9 cellular contexts compared by ENCODE assay signal in genomic region chr1:36109041-36109679, GRCh38. TPM values are rescaled to one million over a fixed set of nuclear protein-coding genes. Genes with fewer than 3 reads are reported as not detected.
DNase-seq lines count a peak whose midpoint lies in the region; ATAC-seq, FAIRE-seq and TF ChIP-seq lines count a peak whose summit lies in the region.
"Had no signal": no experiment of that assay in that cellular context is flagged by ENCODE, and none has a peak within 500 bp of the region (broad histone marks: within the 10 kb centered on the region; RNA-seq: fewer than 3 reads in every experiment).

No MANE protein-coding gene starts in this region.

- no peaks in the 10 kb centered on the region for H3K79me2 ChIP-seq in K562 (ENCODE audit: control insufficient read depth, insufficient read depth, low read length)

- no peak overlapping the region for H3K4me2 ChIP-seq in K562 (ENCODE audit: insufficient read depth, low read length)

- H3K9me3 ChIP-seq in SJSA1 (replicated peaks) (no peaks in the 10 kb centered on the region), K562 (replicated peaks; ENCODE audit: control insufficient read depth, insufficient read depth, low read depth, low read length) (no peaks in the 10 kb centered on the region), neutrophil (no peaks in the 10 kb centered on the region), esophagus squamous epithelium (no peaks in the 10 kb centered on the region), right atrium auricular region (no peaks in the 10 kb centered on the region)

- in situ Hi-C loops in K562 (cut with MboI), result no loop called here

- no peak overlapping the region for H2AFZ ChIP-seq in K562 (ENCODE audit: low read depth, low read length)

- CTCF ChIA-PET in K562 (lab: Yijun Ruan, JAX; ENCODE audit: low intra/inter-chr PET ratio), result no interaction called here

- 58% methylated on average over 10 of the region's 11 CpGs for WGBS in K562 (ENCODE audit: insufficient coverage, low coverage, missing lambda C conversion rate)
- WGBS in esophagus squamous epithelium, 2 donors, result 53 to 78% methylated on average over 8 of the region's 11 CpGs

- ATAC-seq in K562 (peak; percentile 20; the same call in 2 of the 3 replicates), GM18517 (IDR thresholded peaks at IDR 0.05; ENCODE audit: unreplicated experiment) (no peak)

- H3K36me3 ChIP-seq in SJSA1 (no peaks in the 10 kb centered on the region), K562 (ENCODE audit: control insufficient read depth, insufficient read depth, low read length) (no peaks in the 10 kb centered on the region), neutrophil (no peaks in the 10 kb centered on the region), esophagus squamous epithelium (no peaks in the 10 kb centered on the region), right atrium auricular region (no peaks in the 10 kb centered on the region)

- TF ChIP-seq CTCF in K562 (IDR thresholded peaks at IDR 0.05 in 2 of 3, conservative IDR thresholded peaks at IDR 0.05 in 1 of 3; ENCODE audit: insufficient read depth in 2 of 3, low read depth in 1 of 3, low read length in 3 of 3), result no peak
- no peak for TF ChIP-seq CTCF in neutrophil (IDR thresholded peaks at IDR 0.05)
- no peak for TF ChIP-seq CTCF in esophagus squamous epithelium (IDR thresholded peaks at IDR 0.05)
- no peak for TF ChIP-seq CTCF in right atrium auricular region (IDR thresholded peaks at IDR 0.05)

- 0 out of 4 replicates have a peak overlapping the region, but pooled peaks of 1 of the 2 experiments have one; percentile 29 for H3K9ac ChIP-seq in K562 (ENCODE audit: insufficient read depth in 1 of 2, low read depth in 2 of 2, low read length in 2 of 2)

- H3K4me1 ChIP-seq in SJSA1 (replicated peaks) (peaks cover 21% of the 10 kb centered on the region), K562 (replicated peaks in 1 of 2; ENCODE audit: control insufficient read depth in 2 of 2, insufficient read depth in 2 of 2, low read length in 2 of 2) (peaks cover 0 to 21% of the 10 kb centered on the region in 2 experiments; a peak in 3 of 5 replicates), neutrophil (ENCODE audit: control insufficient read depth in 1 of 2, insufficient read depth in 1 of 2, low read depth in 1 of 2, low read length in 1 of 2) (peaks cover 16 to 19% of the 10 kb centered on the region in 2 experiments), esophagus squamous epithelium (no peaks in the 10 kb centered on the region), right atrium auricular region (no peaks in the 10 kb centered on the region)

- no peak for TF ChIP-seq EP300 in K562 (IDR thresholded peaks at IDR 0.05; ENCODE audit: low read length)

- DNase-seq in GM03348 (ENCODE audit: low spot score) (peak; percentile 90), SJSA1 (ENCODE audit: low read depth in 1 of 2, low spot score in 2 of 2) (peak; percentile 81 to 88), K562 (ENCODE audit: extremely low read depth in 1 of 4, low spot score in 3 of 4) (no peak), esophagus squamous epithelium (lab: John Stamatoyannopoulos, UW) (no peak), right atrium auricular region (ENCODE audit: low spot score) (no peak), SHP77 (lab: John Stamatoyannopoulos, UW) (no peak)

- H3K27me3 ChIP-seq in SJSA1 (replicated peaks) (no peaks in the 10 kb centered on the region), K562 (ENCODE audit: control insufficient read depth in 2 of 2, insufficient read depth in 2 of 2, low read length in 2 of 2) (no peaks in the 10 kb centered on the region), neutrophil (no peaks in the 10 kb centered on the region), esophagus squamous epithelium (no peaks in the 10 kb centered on the region), right atrium auricular region (no peaks in the 10 kb centered on the region)

- H3K9me1 ChIP-seq in K562 (ENCODE audit: control insufficient read depth, insufficient read depth, low read length), result no peaks in the 10 kb centered on the region

- no peak for TF ChIP-seq POLR2A in K562 (conservative IDR thresholded peaks at IDR 0.05)
- no peak for TF ChIP-seq POLR2A in esophagus squamous epithelium (IDR thresholded peaks at IDR 0.05)

- FAIRE-seq in K562 (lab: Jason Lieb, UNC), result peak; percentile 44
- FAIRE-seq: GM18507 had no signal

- no TSS peak for BruUV-seq in K562 (replicated peaks; lab: Mats Ljungman, UMichigan)

- H3K27ac ChIP-seq in SJSA1 (peak overlapping the region; percentile 69), K562 (ENCODE audit: extremely low read depth, low read depth, low read length) (no peak overlapping the region), neutrophil (peak overlapping the region; percentile 66), esophagus squamous epithelium (no peak overlapping the region), right atrium auricular region (no peak overlapping the region)

- intact Hi-C loops in K562 (cut with micrococcal nuclease) (no loop called here), esophagus squamous epithelium (cut with DNase I) (no loop called here)

- POLR2A ChIA-PET in K562 (lab: Yijun Ruan, JAX), result interaction anchor here (0.7 kb wide), 1 partner anchor 12 kb away, joined by 3 read pairs; no protein-coding TSS in a partner anchor

- no peak for TF ChIP-seq RAD21 in K562 (CRISPR knock-in tag; conservative IDR thresholded peaks at IDR 0.05 in 1 of 2, IDR thresholded peaks at IDR 0.05 in 1 of 2)

- H3K4me3 ChIP-seq in SJSA1 (no peak overlapping the region), K562 (no peak overlapping the region), neutrophil (ENCODE audit: low read depth in 1 of 2, low read length in 1 of 2) (peak overlapping the region in 1 of 2 experiments; percentile 9), esophagus squamous epithelium (no peak overlapping the region), right atrium auricular region (no peak overlapping the region)

- no peaks in the 10 kb centered on the region for H4K20me1 ChIP-seq in K562 (replicated peaks; ENCODE audit: control insufficient read depth, insufficient read depth, low read length)

RNA-seq across cellular contexts. Expression of gene COL8A2, which starts 15.9 kb away (rescaled TPM):
- 1.1 and 1.2 TPM in 2 replicates for total RNA-seq in SJSA1 (2014; rRNA removed; shearing (Covaris generic))
- 0.07 and 0.11 TPM in 2 replicates for total RNA-seq in K562 (2011; cell fraction: chromatin; rRNA removed; ENCODE audit: low replicate concordance)
- 0.13 and 0.17 TPM in 2 replicates for total RNA-seq in K562 (2011; cell fraction: nucleolus; rRNA removed)
- total RNA-seq in K562 (2011; cell fraction: nucleoplasm; rRNA removed), result 0.07 TPM in 1 of 2 replicates, not detected in the other
- total RNA-seq in K562 (2014; rRNA removed), result 0.14 TPM in 1 of 2 replicates, not detected in the other
- 0.03 TPM in 1 of 2 replicates, not detected in the other for total RNA-seq in K562 (2014; rRNA removed; fragmentation: Illumina TruSeq; extraction: Trizol)
- total RNA-seq in K562 (2015; rRNA removed; fragmentation: Illumina TruSeq; extraction: Trizol), result not detected in 2 replicates
- total RNA-seq in K562 (2021), result 0.04 and 0.09 TPM in 2 replicates
- polyA plus RNA-seq in K562 (2011; rRNA removed), result 0.04 TPM in 2 replicates
- 0.09 TPM in 1 of 2 replicates, not detected in the other for polyA plus RNA-seq in K562 (2011; cell fraction: cytosol; rRNA removed)
- 0.11 TPM in 1 of 2 replicates, not detected in the other for polyA plus RNA-seq in K562 (2011; cell fraction: nucleus; rRNA removed)
- 0.01 and 0.07 TPM in 2 replicates for polyA plus RNA-seq in K562 (2012)
- polyA plus RNA-seq in K562 (2014; fragmentation: Illumina TruSeq; extraction: Trizol), result 0.07 TPM in 1 of 2 replicates, not detected in the other
- polyA plus RNA-seq in K562 (2014; fragmentation: Nextera tagmentation; extraction: Ambion mirVana), result not detected
- polyA plus RNA-seq in K562 (2014; rRNA removed), result 0.03 TPM in 1 of 2 replicates, not detected in the other
- polyA minus RNA-seq in K562 (2011; rRNA and poly(A)+ RNA removed), result not detected in 2 replicates
- not detected in 2 replicates for polyA minus RNA-seq in K562 (2011; cell fraction: cytosol; rRNA and poly(A)+ RNA removed)
- 0.13 TPM in 1 of 2 replicates, not detected in the other for polyA minus RNA-seq in K562 (2011; cell fraction: nucleus; rRNA and poly(A)+ RNA removed)
- 1 to 10 TPM; 4.0 to 7.4 (median 5.1) TPM for total RNA-seq in esophagus squamous epithelium
- total RNA-seq in right atrium auricular region, result 1 to 10 TPM; 3.5 to 4.5 TPM

RNA-seq across cellular contexts. Expression of gene ADPRS, which starts 20.5 kb away (rescaled TPM):
- total RNA-seq in SJSA1 (2014; rRNA removed; shearing (Covaris generic)), result 48.8 and 72.0 TPM in 2 replicates
- total RNA-seq in K562 (2011; cell fraction: chromatin; rRNA removed; ENCODE audit: low replicate concordance), result 6.1 and 18.5 TPM in 2 replicates
- 17.3 and 17.4 TPM in 2 replicates for total RNA-seq in K562 (2011; cell fraction: nucleolus; rRNA removed)
- total RNA-seq in K562 (2011; cell fraction: nucleoplasm; rRNA removed), result 12.3 and 12.6 TPM in 2 replicates
- total RNA-seq in K562 (2014; rRNA removed) (40.0 and 52.5 TPM in 2 replicates), K562 (2014; rRNA removed; fragmentation: Illumina TruSeq; extraction: Trizol) (15.1 and 21.2 TPM in 2 replicates), K562 (2015; rRNA removed; fragmentation: Illumina TruSeq; extraction: Trizol) (26.7 and 27.4 TPM in 2 replicates), K562 (2021) (30.9 and 33.4 TPM in 2 replicates), esophagus squamous epithelium (10 to 100 TPM; 41.0 to 57.8 (median 48.1) TPM), right atrium auricular region (10 to 100 TPM; 24.3 to 25.6 TPM)
- polyA plus RNA-seq in K562 (2011; rRNA removed) (34.4 and 37.0 TPM in 2 replicates), K562 (2014; fragmentation: Illumina TruSeq; extraction: Trizol) (25.2 and 26.7 TPM in 2 replicates), K562 (2014; fragmentation: Nextera tagmentation; extraction: Ambion mirVana) (1 to 10 TPM; 5.9 to 8.4 TPM), K562 (2014; rRNA removed) (29.9 and 37.2 TPM in 2 replicates)
- polyA plus RNA-seq in K562 (2011; cell fraction: cytosol; rRNA removed), result 43.8 and 51.3 TPM in 2 replicates
- 27.6 and 28.3 TPM in 2 replicates for polyA plus RNA-seq in K562 (2011; cell fraction: nucleus; rRNA removed)
- polyA plus RNA-seq in K562 (2012), result 24.0 and 26.0 TPM in 2 replicates
- 12.3 and 15.7 TPM in 2 replicates for polyA minus RNA-seq in K562 (2011; rRNA and poly(A)+ RNA removed)
- polyA minus RNA-seq in K562 (2011; cell fraction: cytosol; rRNA and poly(A)+ RNA removed), result 12.0 and 12.3 TPM in 2 replicates
- polyA minus RNA-seq in K562 (2011; cell fraction: nucleus; rRNA and poly(A)+ RNA removed), result 4.6 and 6.2 TPM in 2 replicates

RNA-seq across cellular contexts. Expression of gene TEKT2, which starts 25.3 kb away (rescaled TPM):
- total RNA-seq in SJSA1 (2014; rRNA removed; shearing (Covaris generic)), result not detected in 2 replicates
- total RNA-seq in K562 (2011; cell fraction: chromatin; rRNA removed; ENCODE audit: low replicate concordance), result 0.62 TPM in 1 of 2 replicates, not detected in the other
- total RNA-seq in K562 (2011; cell fraction: nucleolus; rRNA removed), result 0.92 and 1.0 TPM in 2 replicates
- 0.66 and 0.92 TPM in 2 replicates for total RNA-seq in K562 (2011; cell fraction: nucleoplasm; rRNA removed)
- total RNA-seq in K562 (2014; rRNA removed) (0.36 TPM in 1 of 2 replicates, not detected in the other), K562 (2014; rRNA removed; fragmentation: Illumina TruSeq; extraction: Trizol) (0.19 TPM in 1 of 2 replicates, not detected in the other), K562 (2015; rRNA removed; fragmentation: Illumina TruSeq; extraction: Trizol) (0.19 and 0.40 TPM in 2 replicates), K562 (2021) (0.60 and 0.78 TPM in 2 replicates), esophagus squamous epithelium (not detected), right atrium auricular region (under 1 TPM in 1 of 2 donors, not detected in 1; 0.41 TPM)
- polyA plus RNA-seq in K562 (2011; rRNA removed) (0.06 and 0.24 TPM in 2 replicates), K562 (2014; fragmentation: Illumina TruSeq; extraction: Trizol) (0.24 and 0.37 TPM in 2 replicates), K562 (2014; fragmentation: Nextera tagmentation; extraction: Ambion mirVana) (under 1 TPM; 0.08 to 0.14 TPM), K562 (2014; rRNA removed) (0.19 and 0.94 TPM in 2 replicates)
- polyA plus RNA-seq in K562 (2011; cell fraction: cytosol; rRNA removed), result 0.19 and 0.25 TPM in 2 replicates
- 0.41 and 0.68 TPM in 2 replicates for polyA plus RNA-seq in K562 (2011; cell fraction: nucleus; rRNA removed)
- 0.21 and 0.25 TPM in 2 replicates for polyA plus RNA-seq in K562 (2012)
- not detected in 2 replicates for polyA minus RNA-seq in K562 (2011; rRNA and poly(A)+ RNA removed)
- not detected in 2 replicates for polyA minus RNA-seq in K562 (2011; cell fraction: cytosol; rRNA and poly(A)+ RNA removed)
- polyA minus RNA-seq in K562 (2011; cell fraction: nucleus; rRNA and poly(A)+ RNA removed), result 0.56 TPM in 1 of 2 replicates, not detected in the other

RNA-seq across cellular contexts. Expression of gene TRAPPC3, which starts 40.1 kb away (rescaled TPM):
- total RNA-seq in SJSA1 (2014; rRNA removed; shearing (Covaris generic)), result 134 and 167 TPM in 2 replicates
- 60.6 and 88.2 TPM in 2 replicates for total RNA-seq in K562 (2011; cell fraction: chromatin; rRNA removed; ENCODE audit: low replicate concordance)
- 67.4 and 71.0 TPM in 2 replicates for total RNA-seq in K562 (2011; cell fraction: nucleolus; rRNA removed)
- 76.7 and 96.0 TPM in 2 replicates for total RNA-seq in K562 (2011; cell fraction: nucleoplasm; rRNA removed)
- total RNA-seq in K562 (2014; rRNA removed), result 132 and 141 TPM in 2 replicates
- total RNA-seq in K562 (2014; rRNA removed; fragmentation: Illumina TruSeq; extraction: Trizol), result 109 and 114 TPM in 2 replicates
- total RNA-seq in K562 (2015; rRNA removed; fragmentation: Illumina TruSeq; extraction: Trizol), result 112 and 115 TPM in 2 replicates
- total RNA-seq in K562 (2021), result 83.4 and 90.9 TPM in 2 replicates
- polyA plus RNA-seq in K562 (2011; rRNA removed), result 128 and 141 TPM in 2 replicates
- polyA plus RNA-seq in K562 (2011; cell fraction: cytosol; rRNA removed), result 75.6 and 128 TPM in 2 replicates
- 80.4 and 107 TPM in 2 replicates for polyA plus RNA-seq in K562 (2011; cell fraction: nucleus; rRNA removed)
- 109 and 110 TPM in 2 replicates for polyA plus RNA-seq in K562 (2012)
- 127 and 140 TPM in 2 replicates for polyA plus RNA-seq in K562 (2014; fragmentation: Illumina TruSeq; extraction: Trizol)
- polyA plus RNA-seq in K562 (2014; fragmentation: Nextera tagmentation; extraction: Ambion mirVana), result 10 to 100 TPM; 20.6 to 41.8 TPM
- polyA plus RNA-seq in K562 (2014; rRNA removed), result 119 and 142 TPM in 2 replicates
- polyA minus RNA-seq in K562 (2011; rRNA and poly(A)+ RNA removed), result 47.8 and 54.0 TPM in 2 replicates
- 29.4 and 32.5 TPM in 2 replicates for polyA minus RNA-seq in K562 (2011; cell fraction: cytosol; rRNA and poly(A)+ RNA removed)
- polyA minus RNA-seq in K562 (2011; cell fraction: nucleus; rRNA and poly(A)+ RNA removed), result 18.6 and 31.1 TPM in 2 replicates
- 100 to 1,000 TPM in 2 of 4 donors, 10 to 100 TPM in 2; 68.3 to 132 (median 112) TPM for total RNA-seq in esophagus squamous epithelium
- total RNA-seq in right atrium auricular region, result 10 to 100 TPM; 62.0 to 81.6 TPM

RNA-seq across cellular contexts. Expression of gene MAP7D1, which starts 46.8 kb away (rescaled TPM):
- total RNA-seq in SJSA1 (2014; rRNA removed; shearing (Covaris generic)), result 191 and 218 TPM in 2 replicates
- total RNA-seq in K562 (2011; cell fraction: chromatin; rRNA removed; ENCODE audit: low replicate concordance), result 28.8 and 80.6 TPM in 2 replicates
- 47.5 and 62.2 TPM in 2 replicates for total RNA-seq in K562 (2011; cell fraction: nucleolus; rRNA removed)
- total RNA-seq in K562 (2011; cell fraction: nucleoplasm; rRNA removed), result 37.8 and 52.2 TPM in 2 replicates
- 72.8 and 74.4 TPM in 2 replicates for total RNA-seq in K562 (2014; rRNA removed)
- total RNA-seq in K562 (2014; rRNA removed; fragmentation: Illumina TruSeq; extraction: Trizol), result 17.4 and 20.8 TPM in 2 replicates
- 34.5 and 37.8 TPM in 2 replicates for total RNA-seq in K562 (2015; rRNA removed; fragmentation: Illumina TruSeq; extraction: Trizol)
- total RNA-seq in K562 (2021), result 101 and 108 TPM in 2 replicates
- 17.2 and 18.4 TPM in 2 replicates for polyA plus RNA-seq in K562 (2011; rRNA removed)
- polyA plus RNA-seq in K562 (2011; cell fraction: cytosol; rRNA removed), result 14.6 and 28.7 TPM in 2 replicates
- 34.1 and 46.2 TPM in 2 replicates for polyA plus RNA-seq in K562 (2011; cell fraction: nucleus; rRNA removed)
- 51.5 and 56.5 TPM in 2 replicates for polyA plus RNA-seq in K562 (2012)
- 49.2 and 53.7 TPM in 2 replicates for polyA plus RNA-seq in K562 (2014; fragmentation: Illumina TruSeq; extraction: Trizol)
- 1 to 10 TPM; 3.6 to 4.4 TPM for polyA plus RNA-seq in K562 (2014; fragmentation: Nextera tagmentation; extraction: Ambion mirVana)
- polyA plus RNA-seq in K562 (2014; rRNA removed), result 53.8 and 54.7 TPM in 2 replicates
- 8.2 and 9.2 TPM in 2 replicates for polyA minus RNA-seq in K562 (2011; rRNA and poly(A)+ RNA removed)
- 31.8 and 55.1 TPM in 2 replicates for polyA minus RNA-seq in K562 (2011; cell fraction: cytosol; rRNA and poly(A)+ RNA removed)
- 13.1 and 14.8 TPM in 2 replicates for polyA minus RNA-seq in K562 (2011; cell fraction: nucleus; rRNA and poly(A)+ RNA removed)
- 100 to 1,000 TPM in 2 of 4 donors, 10 to 100 TPM in 2; 59.4 to 180 (median 92.9) TPM for total RNA-seq in esophagus squamous epithelium
- 100 to 1,000 TPM; 353 to 356 TPM for total RNA-seq in right atrium auricular region

Comparison
In these comparisons a context has a peak if more than half of its experiments do, and no peak if none do; other contexts are left out.
1. DNase-seq: peak in GM03348 (single experiment) and SJSA1 (2 of 2); none in K562 (0 of 4), esophagus squamous epithelium (single experiment), right atrium auricular region (single experiment) and SHP77 (0 of 2).
2. H3K27ac ChIP-seq: peak in SJSA1 (single experiment) and neutrophil (single experiment); none in K562 (single experiment), esophagus squamous epithelium (0 of 4) and right atrium auricular region (0 of 2).